Comparison of ENCODE assay signal across 30 cellular contexts in genomic region chr1:113749402-113749801, GRCh38.
"Had no signal": no experiment of that assay in that cellular context is flagged by ENCODE, and none has a peak within 500 bp of the region (broad histone marks: within the 10 kb centered on the region; RNA-seq: fewer than 3 reads in every experiment).

No MANE protein-coding gene starts in this region.

- H3K27ac Mint-ChIP-seq: activated CD4-positive, alpha-beta memory T cell treated with anti-CD3 and anti-CD28 coated beads for 36 hours; activated CD4-positive, alpha-beta T cell treated with anti-CD3 and anti-CD28 coated beads for 36 hours; activated CD4-positive, alpha-beta T cell treated with anti-CD3 and anti-CD28 coated beads, Interleukin-2, amount 10 ng/mL, durations not matched to agents 24 days and 14 days; activated naive CD8-positive, alpha-beta T cell; activated T-helper 17 cell treated with anti-CD3 and anti-CD28 coated beads, Interleukin-2, amount 50 U/mL, for 72 hours had no signal

- ATAC-seq: activated CD4-positive, alpha-beta T cell treated with anti-CD3 and anti-CD28 coated beads for 36 hours; activated T-cell treated with anti-CD3 and anti-CD28 coated beads, Interleukin-2, amount 50 U/mL, for 4 hours; activated T-helper 17 cell treated with anti-CD3 and anti-CD28 coated beads, Interleukin-2, amount 50 U/mL, for 72 hours; body of pancreas; heart left ventricle had no signal

- H3K4me3 Mint-ChIP-seq: activated CD4-positive, alpha-beta memory T cell treated with anti-CD3 and anti-CD28 coated beads for 36 hours; activated CD4-positive, alpha-beta T cell treated with anti-CD3 and anti-CD28 coated beads for 36 hours; activated CD4-positive, alpha-beta T cell treated with anti-CD3 and anti-CD28 coated beads, Interleukin-2, amount 10 ng/mL, durations not matched to agents 24 days and 14 days; activated naive CD8-positive, alpha-beta T cell; activated T-cell treated with anti-CD3 and anti-CD28 coated beads, Interleukin-2, amount 50 U/mL, for 4 hours; activated T-helper 17 cell treated with anti-CD3 and anti-CD28 coated beads, Interleukin-2, amount 50 U/mL, for 72 hours had no signal

- FAIRE-seq: endometrium, endothelial cell of umbilical vein, frontal cortex, TTC549 had no signal

- H3K36me3 ChIP-seq: colonic mucosa had no signal

- H3K9me3 Mint-ChIP-seq: activated CD4-positive, alpha-beta memory T cell treated with anti-CD3 and anti-CD28 coated beads for 36 hours; activated CD4-positive, alpha-beta T cell treated with anti-CD3 and anti-CD28 coated beads, Interleukin-2, amount 10 ng/mL, durations not matched to agents 24 days and 14 days; activated T-cell treated with anti-CD3 and anti-CD28 coated beads, Interleukin-2, amount 50 U/mL, for 4 hours; activated T-helper 17 cell treated with anti-CD3 and anti-CD28 coated beads, Interleukin-2, amount 50 U/mL, for 72 hours had no signal

- DNase-seq: activated CD4-positive, alpha-beta memory T cell treated with anti-CD3 and anti-CD28 coated beads for 36 hours; activated CD4-positive, alpha-beta T cell treated with anti-CD3 and anti-CD28 coated beads for 36 hours; activated CD4-positive, alpha-beta T cell treated with anti-CD3 and anti-CD28 coated beads, Interleukin-2, amount 10 ng/mL, durations not matched to agents 24 days and 14 days; activated CD4-positive, CD25-positive, alpha-beta regulatory T cell; activated CD4-positive, CD25-positive, alpha-beta regulatory T cell treated with anti-CD3 and anti-CD28 coated beads, Interleukin-2, amount 50 U/mL, for 72 hours; activated CD8-positive, alpha-beta memory T cell treated with anti-CD3 and anti-CD28 coated beads for 24 hours; activated effector memory CD4-positive, alpha-beta T cell treated with Interleukin-2 at 50 U/mL for 16 hours; activated gamma-delta T cell treated with Interleukin-2 at 50 U/mL for 16 hours; activated naive CD4-positive, alpha-beta T cell treated with anti-CD3 and anti-CD28 coated beads, Interleukin-2, amount 50 U/mL, for 16 hours; activated naive CD4-positive, alpha-beta T cell treated with Interleukin-2 at 50 U/mL for 16 hours; activated T-cell treated with anti-CD3 and anti-CD28 coated beads, Interleukin-2, amount 50 U/mL, for 4 hours; amygdala; aorta; body of pancreas; central memory CD4-positive, alpha-beta T cell; cerebellar nuclear complex; colonic mucosa; effector CD8-positive, alpha-beta T cell; foreskin fibroblast; glutamatergic neuron; heart left ventricle; T-helper 2 cell had no signal

- H3K27me3 Mint-ChIP-seq: activated CD4-positive, alpha-beta memory T cell treated with anti-CD3 and anti-CD28 coated beads for 36 hours; activated CD4-positive, alpha-beta T cell treated with anti-CD3 and anti-CD28 coated beads for 36 hours; activated CD4-positive, alpha-beta T cell treated with anti-CD3 and anti-CD28 coated beads, Interleukin-2, amount 10 ng/mL, durations not matched to agents 24 days and 14 days; activated naive CD8-positive, alpha-beta T cell; activated T-helper 17 cell treated with anti-CD3 and anti-CD28 coated beads, Interleukin-2, amount 50 U/mL, for 72 hours had no signal

- H3K9me3 ChIP-seq: body of pancreas, colonic mucosa, heart left ventricle had no signal

- H3K4me3 ChIP-seq: body of pancreas, cardiac muscle cell, colonic mucosa, heart left ventricle had no signal

- H3K36me3 Mint-ChIP-seq: activated naive CD8-positive, alpha-beta T cell had no signal

- H3K4me1 ChIP-seq: body of pancreas, colonic mucosa, heart left ventricle had no signal

- H3K27me3 ChIP-seq: body of pancreas, cardiac muscle cell, colonic mucosa, heart left ventricle had no signal

- H3K27ac ChIP-seq: body of pancreas, cardiac muscle cell, colonic mucosa, epithelial cell of prostate, heart left ventricle had no signal
